ENCODE assay signal across 8 cellular contexts in genomic region chr11:61041755-61042518, GRCh38.
DNase-seq lines count a peak whose midpoint lies in the region; ATAC-seq and TF ChIP-seq lines count a peak whose summit lies in the region.

No MANE protein-coding gene starts in this region.

- no peaks in the 10 kb centered on the region for H3K36me3 Mint-ChIP-seq in Calu3 (ENCODE audit: insufficient read depth, unreplicated experiment)
- H3K36me3 Mint-ChIP-seq in T-helper 1 cell treated with Interleukin-12 subunit alpha and Interleukin-12 subunit beta and Interleukin-4 antibody, amounts not matched to agents 30 μg/mL and 1 μg/mL, for 36 hours (ENCODE audit: low read depth) = peaks cover 7% of the 10 kb centered on the region

- peak; percentile 88 for ATAC-seq in GM21515 (IDR thresholded peaks at IDR 0.05; ENCODE audit: unreplicated experiment)
- ATAC-seq in mucosa of descending colon = peak; percentile 96

- BruUV-seq in Calu3 (replicated peaks; lab: Mats Ljungman, UMichigan) = no TSS peak

- WGBS in stomach, 5 donors = 24 to 33% (median 30%) methylated on average over 16 of the region's 16 CpGs

- intact Hi-C loops in Calu3 (cut with micrococcal nuclease; ENCODE audit: unreplicated experiment) (no loop called here), mucosa of descending colon (cut with DNase I, micrococcal nuclease) (no loop called here), stomach (cut with DNase I; ENCODE audit: low total_unique reads) (no loop called here)

- H3K36me3 ChIP-seq in mucosa of descending colon (ENCODE audit: low read depth) (no peaks in the 10 kb centered on the region), stomach (no peaks in the 10 kb centered on the region)

- H3K27me3 ChIP-seq in stomach = no peaks in the 10 kb centered on the region

- TF ChIP-seq CTCF in Calu3 (IDR thresholded peaks at IDR 0.05; ENCODE audit: unreplicated experiment) (no peak), mucosa of descending colon (IDR thresholded peaks at IDR 0.05) (no peak), stomach (IDR thresholded peaks at IDR 0.05) (no peak)

- H3K27ac Mint-ChIP-seq in Calu3 (ENCODE audit: unreplicated experiment) = no peak overlapping the region
- H3K27ac Mint-ChIP-seq in T-helper 1 cell treated with Interleukin-12 subunit alpha and Interleukin-12 subunit beta and Interleukin-4 antibody, amounts not matched to agents 30 μg/mL and 1 μg/mL, for 36 hours = peak overlapping the region; percentile 96

- no peak for TF ChIP-seq POLR2A in stomach (IDR thresholded peaks at IDR 0.05)

- TF ChIP-seq EP300 in stomach (IDR thresholded peaks at IDR 0.05) = no peak

- H3K4me3 ChIP-seq in mucosa of descending colon (no peak overlapping the region), stomach (no peak overlapping the region)

- H3K27ac ChIP-seq in stomach = peak overlapping the region; percentile 56 to 72 (median 69)

- H3K27me3 Mint-ChIP-seq in Calu3 (ENCODE audit: unreplicated experiment) = peaks cover 6% of the 10 kb centered on the region
- H3K27me3 Mint-ChIP-seq in T-helper 1 cell treated with Interleukin-12 subunit alpha and Interleukin-12 subunit beta and Interleukin-4 antibody, amounts not matched to agents 30 μg/mL and 1 μg/mL, for 36 hours (ENCODE audit: low read depth) = no peaks in the 10 kb centered on the region

- H3K9me3 ChIP-seq in mucosa of descending colon (no peaks in the 10 kb centered on the region), stomach (no peaks in the 10 kb centered on the region)

- H3K4me1 Mint-ChIP-seq in Calu3 (ENCODE audit: low read depth, unreplicated experiment) = no peaks in the 10 kb centered on the region
- H3K4me1 Mint-ChIP-seq in T-helper 1 cell treated with Interleukin-12 subunit alpha and Interleukin-12 subunit beta and Interleukin-4 antibody, amounts not matched to agents 30 μg/mL and 1 μg/mL, for 36 hours (ENCODE audit: low read depth) = peaks cover 56% of the 10 kb centered on the region

- H3K9me3 Mint-ChIP-seq in Calu3 (ENCODE audit: low read depth, unreplicated experiment) = no peaks in the 10 kb centered on the region
- no peaks in the 10 kb centered on the region for H3K9me3 Mint-ChIP-seq in T-helper 1 cell treated with Interleukin-12 subunit alpha and Interleukin-12 subunit beta and Interleukin-4 antibody, amounts not matched to agents 30 μg/mL and 1 μg/mL, for 36 hours

- CTCF ChIA-PET in Calu3 (lab: Charles Lee) = interaction anchor here (1.0 kb wide), 1 partner anchor 25 kb away, joined by 3 read pairs; no protein-coding TSS in a partner anchor

- H3K4me3 Mint-ChIP-seq in Calu3 (ENCODE audit: low read depth, unreplicated experiment) = no peak overlapping the region
- peak overlapping the region; percentile 61 for H3K4me3 Mint-ChIP-seq in T-helper 1 cell treated with Interleukin-12 subunit alpha and Interleukin-12 subunit beta and Interleukin-4 antibody, amounts not matched to agents 30 μg/mL and 1 μg/mL, for 36 hours

- H3K4me1 ChIP-seq in mucosa of descending colon (ENCODE audit: low read depth) (no peaks in the 10 kb centered on the region), stomach (peaks cover 7 to 18% (median 13%) of the 10 kb centered on the region in 4 donors)

- peak; percentile 32 for DNase-seq in Calu3
- DNase-seq in Kasumi-1 (lab: John Stamatoyannopoulos, UW) = peak; percentile 31 to 41
- DNase-seq in astrocyte of the hippocampus (ENCODE audit: low read depth, low spot score) = peak; percentile 53
- DNase-seq in mucosa of descending colon = peak; percentile 62 to 84 (median 68)
- DNase-seq in stomach = peak; percentile 72
- DNase-seq in LoVo (ENCODE audit: low spot score) = no peak
